Comparison of ENCODE assay signal across 1 cellular context in the genomic region with DNA sequence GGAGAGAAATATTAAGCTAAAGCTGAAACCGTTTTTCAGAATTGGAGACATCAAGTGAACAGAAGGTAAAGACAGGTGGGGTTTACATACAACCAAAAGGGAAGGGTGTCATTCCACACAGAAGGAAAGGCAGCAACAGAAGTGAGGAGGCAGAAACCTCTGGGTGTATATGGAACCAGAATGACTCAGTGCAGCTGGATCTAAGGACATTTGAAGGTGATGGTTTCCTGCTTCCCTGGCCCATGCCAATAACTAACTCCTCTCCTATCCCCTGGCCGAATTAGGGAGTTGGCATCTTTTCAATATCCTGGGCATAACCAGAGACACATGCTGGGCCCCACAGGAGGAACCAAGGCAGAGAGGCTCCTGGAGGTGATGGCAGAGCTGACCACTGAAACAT.
TF ChIP-seq lines count a peak whose summit lies in the region.

No MANE protein-coding gene starts in this region.

TF ChIP-seq in endothelial cell of umbilical vein, 7 proteins besides CTCF, POLR2A, EP300 and RAD21:
- TF ChIP-seq EZH2 (IDR thresholded peaks at IDR 0.05; ENCODE audit: borderline replicate concordance, low read depth, low read length, severe bottlenecking) (no peak), FOS (IDR thresholded peaks at IDR 0.05; ENCODE audit: borderline replicate concordance, insufficient read depth, low read length) (peak; percentile 19), MYC (IDR thresholded peaks at IDR 0.05; ENCODE audit: low read depth, low read length) (no peak)
